In genomic region chr7:93948106-93948505, GRCh38 we compare ENCODE assay signal across 36 cellular contexts. TPM values are rescaled to one million over a fixed set of nuclear protein-coding genes. Genes with fewer than 3 reads are reported as not detected.
DNase-seq lines count a peak whose midpoint lies in the region; ATAC-seq and TF ChIP-seq lines count a peak whose summit lies in the region.
"Had no signal": no experiment of that assay in that cellular context is flagged by ENCODE, and none has a peak within 500 bp of the region (broad histone marks: within the 10 kb centered on the region; RNA-seq: fewer than 3 reads in every experiment).

No MANE protein-coding gene starts in this region.

- H3K27ac Mint-ChIP-seq in CD8-positive, alpha-beta T cell, result no peak overlapping the region
- H3K27ac Mint-ChIP-seq: activated CD4-positive, alpha-beta memory T cell treated with anti-CD3 and anti-CD28 coated beads for 36 hours; activated T-helper 2 cell treated with anti-CD3 and anti-CD28 coated beads, Interferon-gamma antibody, Interleukin-2, Interleukin-4, amounts not matched to agents 10 μg/mL and 5 μg/mL and 100 μg/mL, durations not matched to agents 14 hours and 24 hours and 36 hours; memory B cell; progenitor cell of endocrine pancreas; T-helper 1 cell treated with Interleukin-12 subunit alpha and Interleukin-12 subunit beta and Interleukin-4 antibody, amounts not matched to agents 30 μg/mL and 1 μg/mL, for 36 hours had no signal

- no peak overlapping the region for H3K4ac ChIP-seq in mesenchymal stem cell (ENCODE audit: low read depth in 1 of 2, low read length in 2 of 2)

- peaks cover 3% of the 10 kb centered on the region for H3K4me1 ChIP-seq in mesenchymal stem cell (ENCODE audit: control insufficient read depth, insufficient read depth, low read depth, low read length)
- H3K4me1 ChIP-seq in CD8-positive, alpha-beta T cell (ENCODE audit: insufficient read depth, low read length), result no peaks in the 10 kb centered on the region
- no peaks in the 10 kb centered on the region for H3K4me1 ChIP-seq in upper lobe of right lung
- H3K4me1 ChIP-seq: ascending aorta, sigmoid colon, SJCRH30, suprapubic skin had no signal

- POLR2A ChIA-PET in BJ (lab: Charles Lee), result no interaction called here
- POLR2A ChIA-PET in CD8-positive, alpha-beta T cell (lab: Charles Lee), result no interaction called here

- H3K79me1 ChIP-seq in mesenchymal stem cell (replicated peaks; ENCODE audit: low read length, poor library complexity, severe bottlenecking), result no peaks in the 10 kb centered on the region

- H2AFZ ChIP-seq in mesenchymal stem cell (ENCODE audit: low read depth, low read length), result no peak overlapping the region

- H2BK12ac ChIP-seq in mesenchymal stem cell (ENCODE audit: low read length in 2 of 2), result no peak overlapping the region

- H2AK5ac ChIP-seq in mesenchymal stem cell (ENCODE audit: low read length, severe bottlenecking), result no peak overlapping the region

- peak overlapping the region in 1 of 2 experiments; percentile 82 for H3K18ac ChIP-seq in mesenchymal stem cell (ENCODE audit: low read depth in 1 of 2, low read length in 2 of 2)

- no peak overlapping the region for H3K14ac ChIP-seq in mesenchymal stem cell (ENCODE audit: low read length in 2 of 2)

- no peak overlapping the region for H3K4me3 Mint-ChIP-seq in CD8-positive, alpha-beta T cell
- H3K4me3 Mint-ChIP-seq: activated CD4-positive, alpha-beta memory T cell treated with anti-CD3 and anti-CD28 coated beads for 36 hours; activated naive CD4-positive, alpha-beta T cell treated with anti-CD3 and anti-CD28 coated beads, Interleukin-2, amount 50 U/mL, for 24 hours; memory B cell; T-helper 1 cell treated with Interleukin-12 subunit alpha and Interleukin-12 subunit beta and Interleukin-4 antibody, amounts not matched to agents 30 μg/mL and 1 μg/mL, for 36 hours had no signal

- H3K27me3 Mint-ChIP-seq in CD8-positive, alpha-beta T cell (ENCODE audit: low read depth), result no peaks in the 10 kb centered on the region
- H3K27me3 Mint-ChIP-seq: progenitor cell of endocrine pancreas had no signal

- no peak for TF ChIP-seq CTCF in BJ (IDR thresholded peaks at IDR 0.05; ENCODE audit: insufficient read depth, low read depth, low read length)
- no peak for TF ChIP-seq CTCF in choroid plexus epithelial cell (conservative IDR thresholded peaks at IDR 0.05; ENCODE audit: low read depth, low read length)
- no peak for TF ChIP-seq CTCF in CD8-positive, alpha-beta T cell (IDR thresholded peaks at IDR 0.05)
- TF ChIP-seq CTCF in upper lobe of right lung (IDR thresholded peaks at IDR 0.05), result no peak

- WGBS in mesenchymal stem cell, result 0% methylated on average over 1 of the region's 1 CpG

- H3K4me3 ChIP-seq in BJ (ENCODE audit: low read depth, low read length) (no peak overlapping the region), choroid plexus epithelial cell (ENCODE audit: low read depth, low read length) (no peak overlapping the region), mesenchymal stem cell (ENCODE audit: insufficient read depth in 1 of 2, low read depth in 1 of 2, low read length in 2 of 2) (no peak overlapping the region), upper lobe of right lung (no peak overlapping the region)
- no peak overlapping the region for H3K4me3 ChIP-seq in CD8-positive, alpha-beta T cell (ENCODE audit: low read depth, low read length)
- H3K4me3 ChIP-seq: ascending aorta, heart left ventricle, K562, sigmoid colon, SJCRH30, suprapubic skin had no signal

- no peaks in the 10 kb centered on the region for H3K27me3 ChIP-seq in BJ (ENCODE audit: control insufficient read depth, insufficient read depth, low read length)
- H3K27me3 ChIP-seq in mesenchymal stem cell (ENCODE audit: control insufficient read depth in 1 of 2, insufficient read depth in 1 of 2, low read length in 2 of 2), result no peaks in the 10 kb centered on the region
- no peaks in the 10 kb centered on the region for H3K27me3 ChIP-seq in CD8-positive, alpha-beta T cell (ENCODE audit: insufficient read depth, low read length)
- H3K27me3 ChIP-seq in upper lobe of right lung, result no peaks in the 10 kb centered on the region
- H3K27me3 ChIP-seq: ascending aorta, heart left ventricle, neutrophil, sigmoid colon, SJCRH30, suprapubic skin had no signal

- H3K36me3 ChIP-seq in BJ (ENCODE audit: control insufficient read depth, insufficient read depth, low read length) (no peaks in the 10 kb centered on the region), mesenchymal stem cell (ENCODE audit: control insufficient read depth in 1 of 2, insufficient read depth in 2 of 2, low read depth in 1 of 2, low read length in 2 of 2) (no peaks in the 10 kb centered on the region), upper lobe of right lung (no peaks in the 10 kb centered on the region)
- H3K36me3 ChIP-seq in CD8-positive, alpha-beta T cell (ENCODE audit: insufficient read depth, low read length), result no peaks in the 10 kb centered on the region
- H3K36me3 ChIP-seq: ascending aorta, heart left ventricle, neutrophil, sigmoid colon, SJCRH30, suprapubic skin had no signal

- no peaks in the 10 kb centered on the region for H3K9me3 Mint-ChIP-seq in CD8-positive, alpha-beta T cell
- H3K9me3 Mint-ChIP-seq: activated CD4-positive, alpha-beta memory T cell treated with anti-CD3 and anti-CD28 coated beads for 36 hours; activated naive CD4-positive, alpha-beta T cell treated with anti-CD3 and anti-CD28 coated beads, Interleukin-2, amount 50 U/mL, for 24 hours; activated T-helper 2 cell treated with anti-CD3 and anti-CD28 coated beads, Interferon-gamma antibody, Interleukin-2, Interleukin-4, amounts not matched to agents 10 μg/mL and 5 μg/mL and 100 μg/mL, durations not matched to agents 14 hours and 24 hours and 36 hours; memory B cell; T-helper 1 cell treated with Interleukin-12 subunit alpha and Interleukin-12 subunit beta and Interleukin-4 antibody, amounts not matched to agents 30 μg/mL and 1 μg/mL, for 36 hours had no signal

- H3K27ac ChIP-seq in mesenchymal stem cell (ENCODE audit: low read length, poor library complexity, severe bottlenecking), result no peak overlapping the region
- H3K27ac ChIP-seq in CD8-positive, alpha-beta T cell (ENCODE audit: low read depth, low read length), result no peak overlapping the region
- no peak overlapping the region for H3K27ac ChIP-seq in upper lobe of right lung
- H3K27ac ChIP-seq: ascending aorta, heart left ventricle, neutrophil, sigmoid colon, SJCRH30, suprapubic skin had no signal

- intact Hi-C loops in CD8-positive, alpha-beta T cell (cut with DNase I, micrococcal nuclease), result loop anchor here in 1 of 2 experiments (10.0 kb wide), 1 partner anchor 137 kb away; no protein-coding TSS in a partner anchor
- intact Hi-C loops in upper lobe of right lung (cut with DNase I), result no loop called here

- H2BK5ac ChIP-seq in mesenchymal stem cell (ENCODE audit: low read depth, low read length, poor library complexity, severe bottlenecking), result no peak overlapping the region

- H4K8ac ChIP-seq in mesenchymal stem cell (ENCODE audit: low read length), result no peak overlapping the region

- no peak overlapping the region for H3K23ac ChIP-seq in mesenchymal stem cell (ENCODE audit: low read length in 2 of 2)

- DNase-seq in BJ (ENCODE audit: low read depth), result peak; percentile 39
- peak; percentile 29 for DNase-seq in HT1080 (ENCODE audit: low read depth)
- DNase-seq in choroid plexus epithelial cell (ENCODE audit: low read depth), result peak; percentile 47
- peak; percentile 60 for DNase-seq in mesenchymal stem cell
- DNase-seq in CD8-positive, alpha-beta T cell, result no peak
- no peak for DNase-seq in upper lobe of right lung
- DNase-seq: activated CD4-positive, alpha-beta memory T cell treated with anti-CD3 and anti-CD28 coated beads for 36 hours; activated CD8-positive, alpha-beta memory T cell treated with anti-CD3 and anti-CD28 coated beads, Interleukin-2, amount 50 U/mL, for 4 hours; central memory CD4-positive, alpha-beta T cell; dermis blood vessel endothelial cell; heart left ventricle; left colon; MM.1S; NCI-H1417; NCI-H2029 treated with DMSO at 0.1 percent for 48 hours; NCI-H2227 treated with DMSO at 0.1 percent for 48 hours; sigmoid colon; SJCRH30; stimulated activated CD4-positive, alpha-beta T cell treated with anti-CD3 and anti-CD28 coated beads, Interleukin-15, amount 100 ng/mL, for 24 hours; stimulated activated naive CD4-positive, alpha-beta T cell had no signal

- no peaks in the 10 kb centered on the region for H3K36me3 Mint-ChIP-seq in CD8-positive, alpha-beta T cell
- H3K36me3 Mint-ChIP-seq: activated CD4-positive, alpha-beta memory T cell treated with anti-CD3 and anti-CD28 coated beads for 36 hours; activated naive CD4-positive, alpha-beta T cell treated with anti-CD3 and anti-CD28 coated beads, Interleukin-2, amount 50 U/mL, for 24 hours; memory B cell had no signal

- no peak overlapping the region for H2BK120ac ChIP-seq in mesenchymal stem cell (ENCODE audit: low read depth, low read length)

- H3K9ac ChIP-seq in mesenchymal stem cell (ENCODE audit: low read length), result no peak overlapping the region

- CTCF ChIA-PET in BJ (lab: Yijun Ruan, JAX), result interaction anchor here (0.7 to 1.0 kb wide), 2 partner anchors 9 to 139 kb away, joined by 3 read pairs; no protein-coding TSS in a partner anchor
- CTCF ChIA-PET in CD8-positive, alpha-beta T cell (lab: Charles Lee), result no interaction called here

- H3K4me1 Mint-ChIP-seq in CD8-positive, alpha-beta T cell (ENCODE audit: low read depth), result no peaks in the 10 kb centered on the region
- H3K4me1 Mint-ChIP-seq: activated naive CD4-positive, alpha-beta T cell treated with anti-CD3 and anti-CD28 coated beads, Interleukin-2, amount 50 U/mL, for 24 hours had no signal

- H4K91ac ChIP-seq in mesenchymal stem cell (ENCODE audit: low read length), result no peak overlapping the region

- H3K9me3 ChIP-seq in mesenchymal stem cell (ENCODE audit: control insufficient read depth, low read length) (no peaks in the 10 kb centered on the region), upper lobe of right lung (no peaks in the 10 kb centered on the region)
- no peaks in the 10 kb centered on the region for H3K9me3 ChIP-seq in CD8-positive, alpha-beta T cell (ENCODE audit: low read length)
- H3K9me3 ChIP-seq: ascending aorta, heart left ventricle, neutrophil, sigmoid colon, SJCRH30, suprapubic skin had no signal

- no peak overlapping the region for H2BK15ac ChIP-seq in mesenchymal stem cell (ENCODE audit: low read depth, poor library complexity, severe bottlenecking)

- H3K4me2 ChIP-seq in mesenchymal stem cell (ENCODE audit: low read length, poor library complexity, severe bottlenecking), result no peak overlapping the region

- ATAC-seq in CD8-positive, alpha-beta T cell, result no peak
- ATAC-seq in upper lobe of right lung, result no peak
- ATAC-seq in GM21390 (IDR thresholded peaks at IDR 0.05; ENCODE audit: unreplicated experiment), result no peak
- no peak for ATAC-seq in HG03342 (IDR thresholded peaks at IDR 0.05; ENCODE audit: unreplicated experiment)
- ATAC-seq: activated CD4-positive, CD25-positive, alpha-beta regulatory T cell treated with anti-CD3 and anti-CD28 coated beads, Interleukin-2, amount 50 U/mL, for 24 hours; heart left ventricle; K562; left colon had no signal

RNA-seq across cellular contexts. Expression of gene GNG11, which starts 26.6 kb away (rescaled TPM):
- 9.3 and 16.0 TPM in 2 replicates for polyA plus RNA-seq in BJ (2011; rRNA removed)
- 2.3 and 4.0 TPM in 2 replicates for polyA minus RNA-seq in BJ (2011; rRNA and poly(A)+ RNA removed)
- 17.6 and 22.9 TPM in 2 replicates for total RNA-seq in HT1080 (2014; rRNA removed; shearing (Covaris generic))
- 6.8 and 11.4 TPM in 2 replicates for polyA plus RNA-seq in HT1080 (2015; cell fraction: cytosol; rRNA removed)
- polyA plus RNA-seq in HT1080 (2015; cell fraction: nucleus; rRNA removed), result 3.9 and 5.5 TPM in 2 replicates
- polyA plus RNA-seq in mesenchymal stem cell (2013, experiment 1 of 2), result 105 TPM
- 111 TPM for polyA plus RNA-seq in mesenchymal stem cell (2013, experiment 2 of 2)
- not detected for total RNA-seq in CD8-positive, alpha-beta T cell
- 22.6 TPM for total RNA-seq in upper lobe of right lung
- total RNA-seq: activated CD4-positive, alpha-beta memory T cell treated with anti-CD3 and anti-CD28 coated beads for 36 hours; activated T-helper 2 cell treated with anti-CD3 and anti-CD28 coated beads, Interferon-gamma antibody, Interleukin-2, Interleukin-4, amounts not matched to agents 10 μg/mL and 5 μg/mL and 100 μg/mL, durations not matched to agents 14 hours and 24 hours and 36 hours; K562; progenitor cell of endocrine pancreas had no signal

RNA-seq across cellular contexts. Expression of gene GNGT1, which starts 41.7 kb away (rescaled TPM):
- not detected in 2 replicates for polyA plus RNA-seq in BJ (2011; rRNA removed)
- polyA minus RNA-seq in BJ (2011; rRNA and poly(A)+ RNA removed), result not detected in 2 replicates
- total RNA-seq in HT1080 (2014; rRNA removed; shearing (Covaris generic)), result not detected in 2 replicates
- not detected in 2 replicates for polyA plus RNA-seq in HT1080 (2015; cell fraction: cytosol; rRNA removed)
- polyA plus RNA-seq in HT1080 (2015; cell fraction: nucleus; rRNA removed), result not detected in 2 replicates
- not detected for polyA plus RNA-seq in mesenchymal stem cell (2013, experiment 1 of 2)
- 0.07 TPM for polyA plus RNA-seq in mesenchymal stem cell (2013, experiment 2 of 2)
- total RNA-seq in CD8-positive, alpha-beta T cell, result not detected
- total RNA-seq in upper lobe of right lung, result not detected
- total RNA-seq: activated CD4-positive, alpha-beta memory T cell treated with anti-CD3 and anti-CD28 coated beads for 36 hours; activated T-helper 2 cell treated with anti-CD3 and anti-CD28 coated beads, Interferon-gamma antibody, Interleukin-2, Interleukin-4, amounts not matched to agents 10 μg/mL and 5 μg/mL and 100 μg/mL, durations not matched to agents 14 hours and 24 hours and 36 hours; ascending aorta; Daoy; dermis blood vessel endothelial cell; heart left ventricle; left colon; progenitor cell of endocrine pancreas; sigmoid colon; suprapubic skin had no signal
- polyA plus RNA-seq: AG04450, H1, heart left ventricle, sigmoid colon, urinary bladder had no signal

RNA-seq across cellular contexts. Expression of gene BET1, which starts 56.0 kb away (rescaled TPM):
- 26.3 and 32.6 TPM in 2 replicates for polyA plus RNA-seq in BJ (2011; rRNA removed)
- 3.9 and 8.9 TPM in 2 replicates for polyA minus RNA-seq in BJ (2011; rRNA and poly(A)+ RNA removed)
- 21.0 and 27.2 TPM in 2 replicates for total RNA-seq in HT1080 (2014; rRNA removed; shearing (Covaris generic))
- 42.9 and 45.5 TPM in 2 replicates for polyA plus RNA-seq in HT1080 (2015; cell fraction: cytosol; rRNA removed)
- 35.1 and 42.4 TPM in 2 replicates for polyA plus RNA-seq in HT1080 (2015; cell fraction: nucleus; rRNA removed)
- polyA plus RNA-seq in mesenchymal stem cell (2013, experiment 1 of 2), result 47.8 TPM
- 52.7 TPM for polyA plus RNA-seq in mesenchymal stem cell (2013, experiment 2 of 2)
- 1 to 10 TPM; 6.2 TPM for total RNA-seq in CD8-positive, alpha-beta T cell
- total RNA-seq in upper lobe of right lung, result 24.3 TPM

RNA-seq across cellular contexts. Expression of gene TFPI2, which starts 57.6 kb away (rescaled TPM):
- 113 and 143 TPM in 2 replicates for polyA plus RNA-seq in BJ (2011; rRNA removed)
- 11.1 and 22.0 TPM in 2 replicates for polyA minus RNA-seq in BJ (2011; rRNA and poly(A)+ RNA removed)
- not detected in 2 replicates for total RNA-seq in HT1080 (2014; rRNA removed; shearing (Covaris generic))
- polyA plus RNA-seq in HT1080 (2015; cell fraction: cytosol; rRNA removed), result 0.57 and 0.81 TPM in 2 replicates
- 0.78 and 1.8 TPM in 2 replicates for polyA plus RNA-seq in HT1080 (2015; cell fraction: nucleus; rRNA removed)
- polyA plus RNA-seq in mesenchymal stem cell (2013, experiment 1 of 2), result 405 TPM
- 418 TPM for polyA plus RNA-seq in mesenchymal stem cell (2013, experiment 2 of 2)
- not detected for total RNA-seq in CD8-positive, alpha-beta T cell
- total RNA-seq in upper lobe of right lung, result 7.1 TPM
- total RNA-seq: activated CD4-positive, alpha-beta memory T cell treated with anti-CD3 and anti-CD28 coated beads for 36 hours; activated T-helper 2 cell treated with anti-CD3 and anti-CD28 coated beads, Interferon-gamma antibody, Interleukin-2, Interleukin-4, amounts not matched to agents 10 μg/mL and 5 μg/mL and 100 μg/mL, durations not matched to agents 14 hours and 24 hours and 36 hours; ascending aorta had no signal

Comparison
In these comparisons a context has a peak if more than half of its experiments do, and no peak if none do; other contexts are left out.
1. DNase-seq: peak in BJ (single experiment), HT1080 (single experiment), choroid plexus epithelial cell (single experiment) and mesenchymal stem cell (single experiment); none in CD8-positive, alpha-beta T cell (0 of 7) and upper lobe of right lung (single experiment).
2. RNA of gene GNG11, which starts 26.6 kb away (total RNA-seq): 22.6 TPM in upper lobe of right lung (single experiment) and 17.6 to 22.9 TPM in HT1080; not detected in CD8-positive, alpha-beta T cell; every median in the first group is over 10 times any median in the second.